In genomic region chr10:44787480-44788075, GRCh38 we compare ENCODE assay signal across 36 cellular contexts.
"Had no signal": no experiment of that assay in that cellular context is flagged by ENCODE, and none has a peak within 500 bp of the region (broad histone marks: within the 10 kb centered on the region; RNA-seq: fewer than 3 reads in every experiment).

No MANE protein-coding gene starts in this region.

- H3K36me3 Mint-ChIP-seq: activated CD8-positive, alpha-beta memory T cell treated with anti-CD3 and anti-CD28 coated beads, Interleukin-2, amount 10 ng/mL, durations not matched to agents 7 days and 5 days; activated naive CD8-positive, alpha-beta T cell treated with anti-CD3 and anti-CD28 coated beads for 36 hours had no signal

- H3K9me3 Mint-ChIP-seq: activated CD4-positive, alpha-beta memory T cell treated with anti-CD3 and anti-CD28 coated beads, Interleukin-2, amount 10 ng/mL, durations not matched to agents 7 days and 5 days; activated naive CD8-positive, alpha-beta T cell treated with anti-CD3 and anti-CD28 coated beads for 36 hours had no signal

- H3K27ac ChIP-seq: ascending aorta, body of pancreas, breast epithelium, Peyer's patch, SK-N-MC, WERI-Rb-1 had no signal

- H3K4me3 ChIP-seq: ascending aorta, body of pancreas, breast epithelium, Peyer's patch, SK-N-MC had no signal

- H3K4me1 ChIP-seq: ascending aorta, breast epithelium, Peyer's patch had no signal

- H3K4me3 Mint-ChIP-seq: activated CD4-positive, alpha-beta memory T cell treated with anti-CD3 and anti-CD28 coated beads, Interleukin-2, amount 10 ng/mL, durations not matched to agents 7 days and 5 days; activated CD8-positive, alpha-beta memory T cell treated with anti-CD3 and anti-CD28 coated beads, Interleukin-2, amount 10 ng/mL, durations not matched to agents 7 days and 5 days; activated naive CD8-positive, alpha-beta T cell treated with anti-CD3 and anti-CD28 coated beads for 36 hours had no signal

- DNase-seq: activated CD4-positive, alpha-beta memory T cell treated with anti-CD3 and anti-CD28 coated beads, Interleukin-2, amount 10 ng/mL, durations not matched to agents 7 days and 5 days; activated CD4-positive, alpha-beta T cell treated with anti-CD3 and anti-CD28 coated beads for 1 hour; activated CD4-positive, alpha-beta T cell treated with anti-CD3 and anti-CD28 coated beads for 48 hours; activated CD4-positive, CD25-positive, alpha-beta regulatory T cell; activated CD8-positive, alpha-beta memory T cell treated with anti-CD3 and anti-CD28 coated beads for 24 hours; activated CD8-positive, alpha-beta memory T cell treated with anti-CD3 and anti-CD28 coated beads, Interleukin-2, amount 10 ng/mL, durations not matched to agents 7 days and 5 days; activated CD8-positive, alpha-beta memory T cell treated with anti-CD3 and anti-CD28 coated beads, Interleukin-2, amount 50 U/mL, for 48 hours; activated effector memory CD4-positive, alpha-beta T cell treated with Interleukin-2 at 50 U/mL for 16 hours; activated naive CD4-positive, alpha-beta T cell; activated naive CD4-positive, alpha-beta T cell treated with anti-CD3 and anti-CD28 coated beads, Interleukin-2, amount 50 U/mL, for 16 hours; activated naive CD8-positive, alpha-beta T cell treated with anti-CD3 and anti-CD28 coated beads for 36 hours; activated T-cell treated with anti-CD3 and anti-CD28 coated beads, Interleukin-2, amount 50 U/mL, for 48 hours; amygdala; body of pancreas; Kasumi-1; KG1; MM.1S; MV-4-11; NCI-H1092; NCI-H1436; NCI-H1694 treated with DMSO at 0.1 percent for 48 hours; NCI-H2029; NCI-H2107; NCI-H2171; NCI-H510A; NCI-H526; NCI-H748 treated with DMSO at 0.1 percent for 48 hours; NK-92 treated with Interleukin-12 subunit alpha and Interleukin-12 subunit beta, amount 100 ng/mL, for 24 hours; PC-3; Peyer's patch; Right ventricle myocardium superior; T1000; WERI-Rb-1 had no signal

- H3K36me3 ChIP-seq: ascending aorta, breast epithelium, Peyer's patch, WERI-Rb-1 had no signal

- H3K4me1 Mint-ChIP-seq: activated CD4-positive, alpha-beta memory T cell treated with anti-CD3 and anti-CD28 coated beads, Interleukin-2, amount 10 ng/mL, durations not matched to agents 7 days and 5 days; activated CD8-positive, alpha-beta memory T cell treated with anti-CD3 and anti-CD28 coated beads, Interleukin-2, amount 10 ng/mL, durations not matched to agents 7 days and 5 days; activated naive CD8-positive, alpha-beta T cell treated with anti-CD3 and anti-CD28 coated beads for 36 hours had no signal

- H3K27me3 Mint-ChIP-seq: activated CD4-positive, alpha-beta memory T cell treated with anti-CD3 and anti-CD28 coated beads, Interleukin-2, amount 10 ng/mL, durations not matched to agents 7 days and 5 days; activated CD8-positive, alpha-beta memory T cell treated with anti-CD3 and anti-CD28 coated beads, Interleukin-2, amount 10 ng/mL, durations not matched to agents 7 days and 5 days; activated naive CD8-positive, alpha-beta T cell treated with anti-CD3 and anti-CD28 coated beads for 36 hours had no signal

- H3K9me3 ChIP-seq: ascending aorta, body of pancreas, breast epithelium, Peyer's patch had no signal

- H3K27ac Mint-ChIP-seq: activated CD4-positive, alpha-beta memory T cell treated with anti-CD3 and anti-CD28 coated beads, Interleukin-2, amount 10 ng/mL, durations not matched to agents 7 days and 5 days; activated CD8-positive, alpha-beta memory T cell treated with anti-CD3 and anti-CD28 coated beads, Interleukin-2, amount 10 ng/mL, durations not matched to agents 7 days and 5 days; activated naive CD8-positive, alpha-beta T cell treated with anti-CD3 and anti-CD28 coated beads for 36 hours had no signal

- ATAC-seq: activated CD8-positive, alpha-beta memory T cell treated with anti-CD3 and anti-CD28 coated beads, Interleukin-2, amount 10 ng/mL, durations not matched to agents 7 days and 5 days; body of pancreas; PC-3 had no signal

- H3K27me3 ChIP-seq: ascending aorta, body of pancreas, breast epithelium, Peyer's patch had no signal
